15 cellular contexts compared by ENCODE assay signal in the genomic region with DNA sequence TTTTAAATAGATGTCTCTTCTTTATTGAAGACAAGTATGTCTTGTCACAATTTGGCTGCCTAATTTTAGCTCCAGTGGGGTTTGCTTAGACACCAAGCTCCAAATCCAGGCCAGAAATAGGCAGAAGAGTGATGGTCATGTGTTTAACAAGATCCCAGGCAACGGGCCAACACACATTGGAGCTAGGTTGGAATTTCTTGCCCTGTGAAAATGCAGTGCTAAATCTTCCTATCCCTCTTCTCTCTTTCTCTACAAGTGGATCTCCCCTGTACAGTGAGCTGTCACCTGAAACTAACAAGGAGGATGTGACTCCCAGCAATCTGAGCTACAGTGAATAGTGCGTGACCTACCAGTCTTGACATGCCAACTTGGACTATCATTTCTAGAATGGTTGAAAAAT.
"Had no signal": no experiment of that assay in that cellular context is flagged by ENCODE, and none has a peak within 500 bp of the region (broad histone marks: within the 10 kb centered on the region; RNA-seq: fewer than 3 reads in every experiment).

No MANE protein-coding gene starts in this region.

- DNase-seq: activated B cell treated with CpG ODN at 0.5 μM for 24 hours; activated CD4-positive, alpha-beta T cell treated with anti-CD3 and anti-CD28 coated beads, Interleukin-2, amount 10 ng/mL, durations not matched to agents 7 days and 5 days; activated CD8-positive, alpha-beta memory T cell treated with anti-CD3 and anti-CD28 coated beads for 24 hours; activated naive CD4-positive, alpha-beta T cell treated with anti-CD3 and anti-CD28 coated beads, Interleukin-2, amount 50 U/mL, for 16 hours; effector memory CD8-positive, alpha-beta T cell; mammary epithelial cell; mucosa of descending colon; nucleus accumbens; stimulated activated CD4-positive, alpha-beta T cell treated with anti-CD3 and anti-CD28 coated beads, Interleukin-15, amount 100 ng/mL, for 24 hours; stimulated activated CD4-positive, alpha-beta T cell treated with anti-CD3 and anti-CD28 coated beads, Interleukin-4, amount 100 ng/mL, for 4 hours; stimulated activated naive CD8-positive, alpha-beta T cell treated with anti-CD3 and anti-CD28 coated beads, Interleukin-15, amount 100 ng/mL, for 72 hours; T-helper 17 cell; uterus had no signal

- H3K4me3 ChIP-seq: mucosa of descending colon, thoracic aorta, uterus had no signal

- ATAC-seq: effector memory CD8-positive, alpha-beta T cell; mucosa of descending colon; natural killer cell treated with Interleukin-12 subunit alpha and Interleukin-12 subunit beta and Interleukin-15 and Interleukin-18, amount 100 ng/mL, for 72 hours; stimulated activated naive CD8-positive, alpha-beta T cell treated with anti-CD3 and anti-CD28 coated beads, Interleukin-15, amount 100 ng/mL, for 72 hours; T-helper 17 cell had no signal
